Comparison of ENCODE assay signal across 9 cellular contexts in the genomic region with DNA sequence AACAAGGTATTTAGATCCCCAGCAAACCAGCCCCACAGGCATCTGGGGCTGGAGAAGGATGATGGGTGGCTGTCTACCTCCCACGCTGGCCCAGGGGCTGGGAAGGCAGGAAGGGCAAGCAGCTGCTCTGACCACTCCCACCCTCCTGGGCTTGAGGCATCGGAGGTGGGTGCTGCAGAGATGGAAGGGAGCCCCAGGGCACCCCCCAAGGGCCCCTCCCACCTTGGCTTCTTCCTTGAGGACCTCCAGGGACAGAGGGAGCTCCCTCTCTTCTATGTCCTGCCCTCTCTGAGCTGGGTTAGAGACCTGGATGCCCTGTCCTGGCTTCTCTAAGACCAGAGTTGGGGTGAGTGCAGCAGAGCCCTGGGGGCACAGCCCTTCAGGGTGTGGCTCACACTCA. TPM values are rescaled to one million over a fixed set of nuclear protein-coding genes. Genes with fewer than 3 reads are reported as not detected.
DNase-seq lines count a peak whose midpoint lies in the region; ATAC-seq and TF ChIP-seq lines count a peak whose summit lies in the region.
"Had no signal": no experiment of that assay in that cellular context is flagged by ENCODE, and none has a peak within 500 bp of the region (broad histone marks: within the 10 kb centered on the region; RNA-seq: fewer than 3 reads in every experiment).

No MANE protein-coding gene starts in this region.

- H3K9me3 Mint-ChIP-seq in T-helper 2 cell treated with Interferon-gamma antibody and Interleukin-4, amounts not matched to agents 5 μg/mL and 100 μg/mL, for 36 hours, result no peaks in the 10 kb centered on the region
- H3K9me3 Mint-ChIP-seq in activated naive CD8-positive, alpha-beta T cell treated with anti-CD3 and anti-CD28 coated beads, Interleukin-2, amount 50 U/mL, for 24 hours, result no peaks in the 10 kb centered on the region

- H3K4me2 ChIP-seq in MM.1S (ENCODE audit: low read depth, low read length), result no peak overlapping the region
- H3K4me2 ChIP-seq: smooth muscle cell had no signal

- H3K36me3 ChIP-seq in MM.1S (replicated peaks; ENCODE audit: insufficient read depth, low read length), result no peaks in the 10 kb centered on the region

- peak overlapping the region; percentile 96 for H3K27ac Mint-ChIP-seq in T-helper 2 cell treated with Interferon-gamma antibody and Interleukin-4, amounts not matched to agents 5 μg/mL and 100 μg/mL, for 36 hours
- peak overlapping the region; percentile 87 for H3K27ac Mint-ChIP-seq in activated naive CD8-positive, alpha-beta T cell treated with anti-CD3 and anti-CD28 coated beads, Interleukin-2, amount 50 U/mL, for 24 hours

- no peak for TF ChIP-seq CTCF in MM.1S (IDR thresholded peaks at IDR 0.05; ENCODE audit: low read length)

- no peak overlapping the region for H3K9ac ChIP-seq in MM.1S (ENCODE audit: low read length)

- peaks cover 18% of the 10 kb centered on the region for H3K4me1 ChIP-seq in MM.1S (ENCODE audit: low read length)

- no peaks in the 10 kb centered on the region for H3K9me2 ChIP-seq in MM.1S (replicated peaks; ENCODE audit: insufficient read depth, low read length)

- H3K36me3 Mint-ChIP-seq in T-helper 2 cell treated with Interferon-gamma antibody and Interleukin-4, amounts not matched to agents 5 μg/mL and 100 μg/mL, for 36 hours (ENCODE audit: low read depth), result peaks cover 59% of the 10 kb centered on the region
- H3K36me3 Mint-ChIP-seq in activated naive CD8-positive, alpha-beta T cell treated with anti-CD3 and anti-CD28 coated beads, Interleukin-2, amount 50 U/mL, for 24 hours (ENCODE audit: low read depth), result peaks cover 28% of the 10 kb centered on the region

- no peaks in the 10 kb centered on the region for H3K27me3 ChIP-seq in MM.1S (replicated peaks; ENCODE audit: insufficient read depth, low read length)

- H3F3A ChIP-seq in MM.1S (ENCODE audit: insufficient read depth, low read length), result no peaks in the 10 kb centered on the region

- no peak for ATAC-seq in activated naive CD8-positive, alpha-beta T cell treated with anti-CD3 and anti-CD28 coated beads, Interleukin-2, amount 50 U/mL, for 24 hours
- ATAC-seq in sciatic nerve (peak; percentile 17), HG02623 (IDR thresholded peaks at IDR 0.05; ENCODE audit: unreplicated experiment) (no peak), GM21723 (IDR thresholded peaks at IDR 0.05; ENCODE audit: unreplicated experiment) (no peak)

- H3K79me2 ChIP-seq in MM.1S (ENCODE audit: low read length), result no peaks in the 10 kb centered on the region

- 0 out of 2 replicates have a peak overlapping the region, but pooled peaks have one; percentile 16 for H2AFZ ChIP-seq in MM.1S (ENCODE audit: low read length)

- H3K4me1 Mint-ChIP-seq in T-helper 2 cell treated with Interferon-gamma antibody and Interleukin-4, amounts not matched to agents 5 μg/mL and 100 μg/mL, for 36 hours (ENCODE audit: low read depth), result peaks cover 37% of the 10 kb centered on the region
- H3K4me1 Mint-ChIP-seq in activated naive CD8-positive, alpha-beta T cell treated with anti-CD3 and anti-CD28 coated beads, Interleukin-2, amount 50 U/mL, for 24 hours, result peaks cover 60% of the 10 kb centered on the region

- H3K4me3 ChIP-seq in MM.1S (ENCODE audit: low read length), result no peak overlapping the region
- H3K4me3 ChIP-seq: smooth muscle cell had no signal

- intact Hi-C loops in sciatic nerve (cut with DNase I), result no loop called here

- DNase-seq in T-helper 2 cell treated with Interferon-gamma antibody and Interleukin-4, amounts not matched to agents 5 μg/mL and 100 μg/mL, for 36 hours (ENCODE audit: low spot score), result no peak
- DNase-seq in T-helper 2 cell (no peak), MM.1S (no peak), sciatic nerve (ENCODE audit: low spot score) (no peak), dermis blood vessel endothelial cell (no peak)
- DNase-seq in activated naive CD8-positive, alpha-beta T cell treated with anti-CD3 and anti-CD28 coated beads, Interleukin-2, amount 50 U/mL, for 24 hours, result peak; percentile 16

- H3K27me3 Mint-ChIP-seq in T-helper 2 cell treated with Interferon-gamma antibody and Interleukin-4, amounts not matched to agents 5 μg/mL and 100 μg/mL, for 36 hours (ENCODE audit: low read depth), result no peaks in the 10 kb centered on the region
- no peaks in the 10 kb centered on the region for H3K27me3 Mint-ChIP-seq in activated naive CD8-positive, alpha-beta T cell treated with anti-CD3 and anti-CD28 coated beads, Interleukin-2, amount 50 U/mL, for 24 hours

- peak overlapping the region; percentile 92 for H3K4me3 Mint-ChIP-seq in T-helper 2 cell treated with Interferon-gamma antibody and Interleukin-4, amounts not matched to agents 5 μg/mL and 100 μg/mL, for 36 hours
- peak overlapping the region; percentile 72 for H3K4me3 Mint-ChIP-seq in activated naive CD8-positive, alpha-beta T cell treated with anti-CD3 and anti-CD28 coated beads, Interleukin-2, amount 50 U/mL, for 24 hours

- H3K27ac ChIP-seq in MM.1S (ENCODE audit: low read length), result no peak overlapping the region

- no peaks in the 10 kb centered on the region for H3K9me3 ChIP-seq in MM.1S (replicated peaks; ENCODE audit: insufficient read depth, low read length)

- no peaks in the 10 kb centered on the region for H4K20me1 ChIP-seq in MM.1S (ENCODE audit: insufficient read depth, low read length)

RNA-seq across cellular contexts. Expression of a gene that starts 3.1 kb away (rescaled TPM):
- 13.2 TPM for total RNA-seq in sciatic nerve
- not detected in 2 replicates for total RNA-seq in dermis blood vessel endothelial cell
- total RNA-seq: smooth muscle cell had no signal

RNA-seq across cellular contexts. Expression of a gene that starts 14.5 kb away (rescaled TPM):
- total RNA-seq in sciatic nerve, result 23.1 TPM
- 2.3 and 3.6 TPM in 2 replicates for total RNA-seq in dermis blood vessel endothelial cell

RNA-seq across cellular contexts. Expression of a gene that starts 33.0 kb away (rescaled TPM):
- total RNA-seq in sciatic nerve (not detected), dermis blood vessel endothelial cell (0.70 TPM in 1 of 2 replicates, not detected in the other)

RNA-seq across cellular contexts. Expression of a gene that starts 41.0 kb away (rescaled TPM):
- 106 TPM for total RNA-seq in sciatic nerve
- total RNA-seq in dermis blood vessel endothelial cell, result 10.4 and 23.8 TPM in 2 replicates

RNA-seq across cellular contexts. Expression of a gene that starts 51.7 kb away (rescaled TPM):
- total RNA-seq in sciatic nerve (0.31 TPM), dermis blood vessel endothelial cell (not detected in 2 replicates)
- total RNA-seq: smooth muscle cell had no signal

Comparison
In these comparisons a context has a peak if more than half of its experiments do, and no peak if none do; other contexts are left out.
1. RNA of a gene that starts 3.1 kb away (total RNA-seq): 13.2 TPM in sciatic nerve (single experiment); not detected in dermis blood vessel endothelial cell; every median in the first group is over 10 times any median in the second.